In genomic region chr5:107980923-107981748, GRCh38 we compare ENCODE assay signal across 1 cellular context.
TF ChIP-seq lines count a peak whose summit lies in the region.

No MANE protein-coding gene starts in this region.

TF ChIP-seq in GM23338, 12 proteins besides CTCF, POLR2A, EP300 and RAD21 (continued from another document):
- TF ChIP-seq REST (IDR thresholded peaks at IDR 0.05; ENCODE audit: unreplicated experiment) (no peak), EZH2phosphoT487 (IDR thresholded peaks at IDR 0.05; ENCODE audit: unreplicated experiment) (no peak), NANOG (IDR thresholded peaks at IDR 0.05; ENCODE audit: borderline replicate concordance) (no peak), ZNF462 (CRISPR knock-in tag; IDR thresholded peaks at IDR 0.05) (no peak), ETS1 (IDR thresholded peaks at IDR 0.05) (no peak), ZNF114 (CRISPR knock-in tag; IDR thresholded peaks at IDR 0.05) (no peak), JUNB (IDR thresholded peaks at IDR 0.05; ENCODE audit: unreplicated experiment) (no peak), CREB1 (CRISPR knock-in tag; IDR thresholded peaks at IDR 0.05; ENCODE audit: low read depth) (no peak), POLR2AphosphoS5 (IDR thresholded peaks at IDR 0.05; ENCODE audit: low read depth) (no peak), STAT1 (IDR thresholded peaks at IDR 0.05; ENCODE audit: unreplicated experiment) (no peak), ZNF331 (CRISPR knock-in tag; IDR thresholded peaks at IDR 0.05; ENCODE audit: low read depth) (no peak)
